Comparison of ENCODE assay signal across 12 cellular contexts in the genomic region with DNA sequence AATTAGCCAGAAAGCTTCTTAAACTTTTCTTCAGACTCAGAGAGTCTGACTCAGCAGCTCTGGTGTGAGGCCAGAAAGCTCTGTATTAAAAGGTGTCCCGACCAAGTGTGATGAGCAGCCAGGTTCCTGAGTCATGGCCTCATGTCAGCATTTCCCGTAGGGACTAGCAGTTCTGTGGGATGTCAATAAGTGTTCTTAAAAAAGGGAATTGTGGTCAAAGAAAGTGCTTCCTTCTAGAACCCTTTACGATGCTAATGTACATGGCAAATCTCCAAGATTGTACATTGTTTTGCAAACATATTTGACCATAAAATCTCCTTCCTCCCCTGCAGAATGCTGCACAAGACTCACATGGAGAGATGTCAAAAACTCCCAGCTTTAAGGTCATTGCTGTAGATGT.
DNase-seq lines count a peak whose midpoint lies in the region; TF ChIP-seq lines count a peak whose summit lies in the region.
"Had no signal": no experiment of that assay in that cellular context is flagged by ENCODE, and none has a peak within 500 bp of the region (broad histone marks: within the 10 kb centered on the region; RNA-seq: fewer than 3 reads in every experiment).

No MANE protein-coding gene starts in this region.

- H3K27ac ChIP-seq in vagina = peak overlapping the region; percentile 27
- H3K27ac ChIP-seq in CD8-positive, alpha-beta memory T cell (ENCODE audit: low read depth, low read length) = no peak overlapping the region
- H3K27ac ChIP-seq: right lobe of liver had no signal

- H3K36me3 Mint-ChIP-seq in CD8-positive, alpha-beta memory T cell = no peaks in the 10 kb centered on the region
- H3K36me3 Mint-ChIP-seq: stimulated activated naive B cell treated with anti-CD40 and anti-IgM and Interleukin-4, amounts not matched to agents 10 μg/mL and 1 μg/mL and 100 μg/mL, for 72 hours had no signal

- peaks cover 17 to 49% of the 10 kb centered on the region in 2 donors for H3K27me3 Mint-ChIP-seq in CD8-positive, alpha-beta memory T cell

- H3K4me3 Mint-ChIP-seq in CD8-positive, alpha-beta memory T cell = no peak overlapping the region
- H3K4me3 Mint-ChIP-seq: stimulated activated naive B cell treated with anti-CD40 and anti-IgM and Interleukin-4, amounts not matched to agents 10 μg/mL and 1 μg/mL and 100 μg/mL, for 72 hours had no signal

- in situ Hi-C loops in astrocyte of the cerebellum (cut with HindIII; ENCODE audit: low sequenced_read_pairs) = loop anchor here (5.0 kb wide), 1 partner anchor 45 kb away; no protein-coding TSS in a partner anchor

- H3K36me3 ChIP-seq in kidney epithelial cell (ENCODE audit: control insufficient read depth, insufficient read depth, low read length) (peaks cover 1% of the 10 kb centered on the region), vagina (peaks cover 0 to 17% of the 10 kb centered on the region in 2 donors)
- H3K36me3 ChIP-seq in CD8-positive, alpha-beta memory T cell (ENCODE audit: insufficient read depth, low read length) = no peaks in the 10 kb centered on the region
- H3K36me3 ChIP-seq: right lobe of liver had no signal

- H3K4me3 ChIP-seq in astrocyte of the cerebellum (ENCODE audit: low read depth, low read length) (no peak overlapping the region), kidney epithelial cell (ENCODE audit: low read depth, low read length) (no peak overlapping the region), vagina (no peak overlapping the region)
- no peak overlapping the region for H3K4me3 ChIP-seq in CD8-positive, alpha-beta memory T cell (ENCODE audit: low read length)
- H3K4me3 ChIP-seq: right lobe of liver had no signal

- no peaks in the 10 kb centered on the region for H3K4me1 Mint-ChIP-seq in CD8-positive, alpha-beta memory T cell
- H3K4me1 Mint-ChIP-seq: stimulated activated naive B cell treated with anti-CD40 and anti-IgM and Interleukin-4, amounts not matched to agents 10 μg/mL and 1 μg/mL and 100 μg/mL, for 72 hours had no signal

- CTCF ChIA-PET in CD8-positive, alpha-beta memory T cell (lab: Charles Lee) = no interaction called here

- peaks cover 19% of the 10 kb centered on the region for H3K4me1 ChIP-seq in vagina
- H3K4me1 ChIP-seq in CD8-positive, alpha-beta memory T cell (ENCODE audit: insufficient read depth, low read length) = no peaks in the 10 kb centered on the region
- H3K4me1 ChIP-seq: right lobe of liver had no signal

- TF ChIP-seq CTCF in astrocyte of the cerebellum (IDR thresholded peaks at IDR 0.05; ENCODE audit: low read depth, low read length, missing control alignments) (no peak), kidney epithelial cell (IDR thresholded peaks at IDR 0.05; ENCODE audit: insufficient read depth, low read length, poor library complexity, severe bottlenecking) (no peak), vagina (IDR thresholded peaks at IDR 0.05) (no peak), GM10266 (IDR thresholded peaks at IDR 0.05; ENCODE audit: control insufficient read depth, insufficient read depth, low read depth, missing control alignments) (no peak)

- H3K9me3 ChIP-seq in vagina = no peaks in the 10 kb centered on the region
- H3K9me3 ChIP-seq in CD8-positive, alpha-beta memory T cell (ENCODE audit: low read length) = no peaks in the 10 kb centered on the region
- H3K9me3 ChIP-seq: right lobe of liver had no signal

- H3K27me3 ChIP-seq in kidney epithelial cell (ENCODE audit: control insufficient read depth, insufficient read depth, low read length) (no peaks in the 10 kb centered on the region), vagina (no peaks in the 10 kb centered on the region)
- H3K27me3 ChIP-seq in CD8-positive, alpha-beta memory T cell (ENCODE audit: insufficient read depth, low read length, poor library complexity, severe bottlenecking) = no peaks in the 10 kb centered on the region
- H3K27me3 ChIP-seq: right lobe of liver had no signal

- TF ChIP-seq POLR2A in vagina (IDR thresholded peaks at IDR 0.05) = no peak

- POLR2A ChIA-PET in CD8-positive, alpha-beta memory T cell (lab: Charles Lee) = no interaction called here

- no peaks in the 10 kb centered on the region for H3K9me3 Mint-ChIP-seq in CD8-positive, alpha-beta memory T cell
- H3K9me3 Mint-ChIP-seq: stimulated activated naive B cell treated with anti-CD40 and anti-IgM and Interleukin-4, amounts not matched to agents 10 μg/mL and 1 μg/mL and 100 μg/mL, for 72 hours had no signal

- DNase-seq in DMS79 treated with DMSO at 0.1 percent for 48 hours (lab: John Stamatoyannopoulos, UW) (peak; percentile 6), DMS79 (lab: John Stamatoyannopoulos, UW) (no peak), astrocyte of the cerebellum (ENCODE audit: low read depth) (peak; percentile 87), kidney epithelial cell (ENCODE audit: low read depth) (peak; percentile 51), vagina (ENCODE audit: extremely low spot score in 2 of 2) (no peak), GM10266 (ENCODE audit: extremely low spot score) (no peak), amygdala (lab: John Stamatoyannopoulos, UW) (no peak)
- DNase-seq in CD8-positive, alpha-beta memory T cell = no peak
- DNase-seq: activated CD4-positive, CD25-positive, alpha-beta regulatory T cell treated with anti-CD3 and anti-CD28 coated beads, Interleukin-2, amount 50 U/mL, for 72 hours; NCI-H774; right lobe of liver; stimulated activated naive B cell treated with anti-CD40 and anti-IgM and Interleukin-4, amounts not matched to agents 10 μg/mL and 1 μg/mL and 100 μg/mL, for 72 hours had no signal

- intact Hi-C loops in vagina (cut with DNase I) = no loop called here

- no peak overlapping the region for H3K27ac Mint-ChIP-seq in CD8-positive, alpha-beta memory T cell
- H3K27ac Mint-ChIP-seq: stimulated activated naive B cell treated with anti-CD40 and anti-IgM and Interleukin-4, amounts not matched to agents 10 μg/mL and 1 μg/mL and 100 μg/mL, for 72 hours had no signal

Comparison
In these comparisons a context has a peak if more than half of its experiments do, and no peak if none do; other contexts are left out.
1. DNase-seq: peak in DMS79 treated with DMSO at 0.1 percent for 48 hours (single experiment), astrocyte of the cerebellum (single experiment) and kidney epithelial cell (single experiment); none in DMS79 (single experiment), vagina (0 of 2), GM10266 (single experiment), CD8-positive, alpha-beta memory T cell (0 of 5) and amygdala (0 of 56).